In genomic region chr7:136588216-136588615, GRCh38 we compare ENCODE assay signal across 22 cellular contexts.
"Had no signal": no experiment of that assay in that cellular context is flagged by ENCODE, and none has a peak within 500 bp of the region (broad histone marks: within the 10 kb centered on the region; RNA-seq: fewer than 3 reads in every experiment).

No MANE protein-coding gene starts in this region.

- H3K27me3 ChIP-seq: MG63, SJCRH30 had no signal

- H3K4me1 ChIP-seq: SJCRH30 had no signal

- H3K36me3 ChIP-seq: MG63, SJCRH30 had no signal

- ATAC-seq: activated CD8-positive, alpha-beta T cell treated with anti-CD3 and anti-CD28 coated beads for 36 hours; activated T-cell treated with anti-CD3 and anti-CD28 coated beads, Interleukin-2, amount 50 U/mL, for 72 hours; activated T-helper 17 cell treated with anti-CD3 and anti-CD28 coated beads, Interleukin-2, amount 50 U/mL, for 72 hours; Panc1 had no signal

- H3K4me3 ChIP-seq: MG63, SJCRH30, SK-N-MC had no signal

- DNase-seq: activated CD4-positive, alpha-beta T cell treated with anti-CD3 and anti-CD28 coated beads, Interleukin-2, amount 10 ng/mL, durations not matched to agents 24 days and 14 days; activated CD4-positive, alpha-beta T cell treated with anti-CD3 and anti-CD28 coated beads, Interleukin-2, amount 50 U/mL, for 4 hours; activated CD8-positive, alpha-beta T cell treated with anti-CD3 and anti-CD28 coated beads for 36 hours; activated gamma-delta T cell; activated naive CD4-positive, alpha-beta T cell treated with Interleukin-2 at 50 U/mL for 16 hours; activated naive CD8-positive, alpha-beta T cell treated with anti-CD3 and anti-CD28 coated beads, Interleukin-2, amount 10 ng/mL, durations not matched to agents 7 days and 5 days; activated T-cell treated with anti-CD3 and anti-CD28 coated beads, Interleukin-2, amount 50 U/mL, for 1 hour; activated T-cell treated with anti-CD3 and anti-CD28 coated beads, Interleukin-2, amount 50 U/mL, for 72 hours; amygdala; central memory CD4-positive, alpha-beta T cell; MG63; NCI-H1048; NCI-H1436 treated with DMSO at 0.1 percent for 48 hours; NCI-H1694 treated with DMSO at 0.1 percent for 48 hours; NCI-H2029; NCI-H345; NCI-H524 treated with DMSO at 0.1 percent for 48 hours; SHP77; SJCRH30 had no signal

- H3K27ac ChIP-seq: SJCRH30, SK-N-MC had no signal

- H3K9me3 ChIP-seq: MG63, SJCRH30 had no signal
